ENCODE assay signal across 8 cellular contexts in genomic region chr13:99085139-99085845, GRCh38.
DNase-seq lines count a peak whose midpoint lies in the region; ATAC-seq and TF ChIP-seq lines count a peak whose summit lies in the region.

No MANE protein-coding gene starts in this region.

- H3F3A ChIP-seq in smooth muscle cell (ENCODE audit: low read depth) = peaks cover 3% of the 10 kb centered on the region

- H3K4me2 ChIP-seq in hepatocyte (peak overlapping the region; percentile 98), smooth muscle cell (peak overlapping the region; percentile 91)

- H3K79me2 ChIP-seq in hepatocyte = peaks cover 23% of the 10 kb centered on the region
- no peaks in the 10 kb centered on the region for H3K79me2 ChIP-seq in smooth muscle cell (ENCODE audit: low read depth)

- H3K36me3 ChIP-seq in hepatocyte (replicated peaks; ENCODE audit: insufficient read depth, low read depth) (no peaks in the 10 kb centered on the region), smooth muscle cell (ENCODE audit: low read depth) (no peaks in the 10 kb centered on the region)

- TF ChIP-seq CTCF in LNCaP clone FGC (IDR thresholded peaks at IDR 0.05; ENCODE audit: control insufficient read depth, extremely low read depth, insufficient read depth) (no peak), hepatocyte (IDR thresholded peaks at IDR 0.05; ENCODE audit: poor library complexity) (no peak), smooth muscle cell (IDR thresholded peaks at IDR 0.05; ENCODE audit: borderline replicate concordance, insufficient read depth, poor library complexity, severe bottlenecking) (no peak)

- H3K27me3 ChIP-seq in hepatocyte = peaks cover 8% of the 10 kb centered on the region
- H3K27me3 ChIP-seq in smooth muscle cell (ENCODE audit: low read depth) = no peaks in the 10 kb centered on the region

- H3K9me3 ChIP-seq in hepatocyte (ENCODE audit: low read depth) (no peaks in the 10 kb centered on the region), smooth muscle cell (replicated peaks; ENCODE audit: low read depth) (no peaks in the 10 kb centered on the region)

- DNase-seq in LNCaP clone FGC (ENCODE audit: low read depth) = no peak
- DNase-seq in activated effector memory CD4-positive, alpha-beta T cell treated with anti-CD3 and anti-CD28 coated beads, Interleukin-2, amount 50 U/mL, for 16 hours = peak; percentile 71
- DNase-seq in hepatocyte (ENCODE audit: low spot score) = peak; percentile 17
- no peak for DNase-seq in smooth muscle cell (lab: John Stamatoyannopoulos, UW; ENCODE audit: unreplicated experiment)
- DNase-seq in NCI-H128 (lab: John Stamatoyannopoulos, UW; ENCODE audit: unreplicated experiment) = no peak
- no peak for DNase-seq in HCEC 1CT
- DNase-seq in NOMO-1 treated with DMSO at 0.1 percent for 48 hours (lab: John Stamatoyannopoulos, UW; ENCODE audit: unreplicated experiment) = no peak

- H3K9me2 ChIP-seq in hepatocyte (replicated peaks; ENCODE audit: insufficient read depth) = no peaks in the 10 kb centered on the region

- no peak overlapping the region for H3K27ac ChIP-seq in hepatocyte
- no peak overlapping the region for H3K27ac ChIP-seq in smooth muscle cell (ENCODE audit: low read depth)

- H2AFZ ChIP-seq in hepatocyte (peak overlapping the region; percentile 56), smooth muscle cell (ENCODE audit: low read depth) (peak overlapping the region; percentile 52)

- H3K9ac ChIP-seq in smooth muscle cell (ENCODE audit: low read depth) = no peak overlapping the region

- ATAC-seq in GM18870 (IDR thresholded peaks at IDR 0.05; ENCODE audit: unreplicated experiment) = no peak

- no peaks in the 10 kb centered on the region for H4K20me1 ChIP-seq in hepatocyte (ENCODE audit: insufficient read depth, poor library complexity, severe bottlenecking)
- no peaks in the 10 kb centered on the region for H4K20me1 ChIP-seq in smooth muscle cell (ENCODE audit: low read depth)

- H3K4me1 ChIP-seq in hepatocyte (ENCODE audit: insufficient read depth) (peaks cover 7% of the 10 kb centered on the region), smooth muscle cell (ENCODE audit: low read depth) (peaks cover 3% of the 10 kb centered on the region)

- peak overlapping the region; percentile 62 for H3K4me3 ChIP-seq in LNCaP clone FGC (ENCODE audit: low read depth, low read length)
- H3K4me3 ChIP-seq in hepatocyte = peak overlapping the region; percentile 76
- peak overlapping the region; percentile 62 for H3K4me3 ChIP-seq in smooth muscle cell

- 15% methylated on average over 28 of the region's 29 CpGs for WGBS in hepatocyte (ENCODE audit: low lambda C conversion rate, missing lambda C conversion rate)
- WGBS in smooth muscle cell (ENCODE audit: low lambda C conversion rate) = 13% methylated on average over 26 of the region's 29 CpGs

Comparison
In these comparisons a context has a peak if more than half of its experiments do, and no peak if none do; other contexts are left out.
1. DNase-seq: peak in activated effector memory CD4-positive, alpha-beta T cell treated with anti-CD3 and anti-CD28 coated beads, Interleukin-2, amount 50 U/mL, for 16 hours (single experiment) and hepatocyte (single experiment); none in LNCaP clone FGC (single experiment), smooth muscle cell (single experiment), NCI-H128 (single experiment), HCEC 1CT (single experiment) and NOMO-1 treated with DMSO at 0.1 percent for 48 hours (single experiment).
2. Peak in every context shown above with its lines, with median percentiles within 50 percentile points of each other: H3K4me3 ChIP-seq.